In genomic region chr4:1469596-1470392, GRCh38 we compare ENCODE assay signal across 24 cellular contexts.
DNase-seq lines count a peak whose midpoint lies in the region; ATAC-seq, FAIRE-seq and TF ChIP-seq lines count a peak whose summit lies in the region.
"Had no signal": no experiment of that assay in that cellular context is flagged by ENCODE, and none has a peak within 500 bp of the region (broad histone marks: within the 10 kb centered on the region; RNA-seq: fewer than 3 reads in every experiment).

No MANE protein-coding gene starts in this region.

- intact Hi-C loops in left cardiac atrium (cut with DNase I) (no loop called here), left ventricle myocardium superior (cut with micrococcal nuclease) (no loop called here), kidney (cut with DNase I) (no loop called here)
- intact Hi-C loops in activated T-helper 2 cell treated with anti-CD3 and anti-CD28 coated beads, Interferon-gamma antibody, Interleukin-2, Interleukin-4, amounts not matched to agents 10 μg/mL and 5 μg/mL and 100 μg/mL, durations not matched to agents 14 hours and 24 hours and 36 hours (cut with micrococcal nuclease): no loop called here

- ATAC-seq in left cardiac atrium (no peak), left ventricle myocardium superior (no peak), T-helper 17 cell (no peak), GM19023 (IDR thresholded peaks at IDR 0.05; ENCODE audit: unreplicated experiment) (no peak)
- ATAC-seq: gastrocnemius medialis; K562; stimulated activated memory B cell treated with anti-CD40 and anti-IgM and Interleukin-4, amounts not matched to agents 10 μg/mL and 1 μg/mL and 100 μg/mL, for 72 hours had no signal

- H3K4me1 ChIP-seq in kidney (ENCODE audit: control insufficient read depth in 1 of 2, insufficient read depth in 1 of 2, low read depth in 1 of 2, low read length in 2 of 2): no peaks in the 10 kb centered on the region
- H3K4me1 ChIP-seq: gastrocnemius medialis had no signal

- H3K27ac Mint-ChIP-seq in T-helper 17 cell: no peak overlapping the region
- H3K27ac Mint-ChIP-seq in activated T-helper 2 cell treated with anti-CD3 and anti-CD28 coated beads, Interferon-gamma antibody, Interleukin-2, Interleukin-4, amounts not matched to agents 10 μg/mL and 5 μg/mL and 100 μg/mL, durations not matched to agents 14 hours and 24 hours and 36 hours: no peak overlapping the region
- H3K27ac Mint-ChIP-seq: CD4-positive, alpha-beta memory T cell; nephron; stimulated activated memory B cell treated with anti-CD40 and anti-IgM and Interleukin-4, amounts not matched to agents 10 μg/mL and 1 μg/mL and 100 μg/mL, for 72 hours had no signal

- no peaks in the 10 kb centered on the region for H3K4me1 Mint-ChIP-seq in T-helper 17 cell
- no peaks in the 10 kb centered on the region for H3K4me1 Mint-ChIP-seq in activated T-helper 2 cell treated with anti-CD3 and anti-CD28 coated beads, Interferon-gamma antibody, Interleukin-2, Interleukin-4, amounts not matched to agents 10 μg/mL and 5 μg/mL and 100 μg/mL, durations not matched to agents 14 hours and 24 hours and 36 hours (ENCODE audit: low read depth)
- H3K4me1 Mint-ChIP-seq: CD4-positive, alpha-beta memory T cell; nephron; stimulated activated memory B cell treated with anti-CD40 and anti-IgM and Interleukin-4, amounts not matched to agents 10 μg/mL and 1 μg/mL and 100 μg/mL, for 72 hours had no signal

- H3K36me3 Mint-ChIP-seq in T-helper 17 cell (ENCODE audit: low read depth): no peaks in the 10 kb centered on the region
- no peaks in the 10 kb centered on the region for H3K36me3 Mint-ChIP-seq in activated T-helper 2 cell treated with anti-CD3 and anti-CD28 coated beads, Interferon-gamma antibody, Interleukin-2, Interleukin-4, amounts not matched to agents 10 μg/mL and 5 μg/mL and 100 μg/mL, durations not matched to agents 14 hours and 24 hours and 36 hours (ENCODE audit: low read depth)
- H3K36me3 Mint-ChIP-seq: CD4-positive, alpha-beta memory T cell; stimulated activated memory B cell treated with anti-CD40 and anti-IgM and Interleukin-4, amounts not matched to agents 10 μg/mL and 1 μg/mL and 100 μg/mL, for 72 hours had no signal

- H3K9me3 Mint-ChIP-seq in activated T-helper 2 cell treated with anti-CD3 and anti-CD28 coated beads, Interferon-gamma antibody, Interleukin-2, Interleukin-4, amounts not matched to agents 10 μg/mL and 5 μg/mL and 100 μg/mL, durations not matched to agents 14 hours and 24 hours and 36 hours: peaks cover 12% of the 10 kb centered on the region

- TF ChIP-seq CTCF in kidney (IDR thresholded peaks at IDR 0.05; ENCODE audit: borderline replicate concordance, extremely low read depth, insufficient read depth): no peak

- H3K9ac ChIP-seq in kidney (ENCODE audit: low read length in 2 of 2): no peak overlapping the region
- H3K9ac ChIP-seq: GM23248 had no signal

- no peaks in the 10 kb centered on the region for H3K9me3 ChIP-seq in T-helper 17 cell (ENCODE audit: control insufficient read depth, low read length, poor library complexity, severe bottlenecking)
- peaks cover 0 to 3% of the 10 kb centered on the region in 2 donors for H3K9me3 ChIP-seq in kidney (ENCODE audit: control insufficient read depth in 1 of 2, low read length in 2 of 2)
- H3K9me3 ChIP-seq: gastrocnemius medialis, thoracic aorta had no signal

- H3K27me3 Mint-ChIP-seq in T-helper 17 cell: peaks cover 4% of the 10 kb centered on the region
- no peaks in the 10 kb centered on the region for H3K27me3 Mint-ChIP-seq in activated T-helper 2 cell treated with anti-CD3 and anti-CD28 coated beads, Interferon-gamma antibody, Interleukin-2, Interleukin-4, amounts not matched to agents 10 μg/mL and 5 μg/mL and 100 μg/mL, durations not matched to agents 14 hours and 24 hours and 36 hours (ENCODE audit: low read depth)

- H3K36me3 ChIP-seq in kidney (ENCODE audit: control insufficient read depth in 1 of 2, insufficient read depth in 2 of 2, low read length in 2 of 2): no peaks in the 10 kb centered on the region
- H3K36me3 ChIP-seq: gastrocnemius medialis, thoracic aorta had no signal

- H3K27ac ChIP-seq in kidney (ENCODE audit: low read depth in 2 of 2, low read length in 2 of 2): no peak overlapping the region
- H3K27ac ChIP-seq: gastrocnemius medialis, GM23248, thoracic aorta had no signal

- no peak overlapping the region for H3K4me3 ChIP-seq in kidney (ENCODE audit: low read length in 2 of 2)
- H3K4me3 ChIP-seq: gastrocnemius medialis, GM23248, K562, thoracic aorta had no signal

- DNase-seq in left cardiac atrium: peak; percentile 10
- no peak for DNase-seq in left ventricle myocardium superior
- DNase-seq in T-helper 17 cell: peak in 2 of 3 donors; percentile 6
- peak; percentile 69 for DNase-seq in kidney
- DNase-seq in SW 1271 (lab: John Stamatoyannopoulos, UW): no peak
- no peak for DNase-seq in activated T-helper 2 cell treated with anti-CD3 and anti-CD28 coated beads, Interferon-gamma antibody, Interleukin-2, Interleukin-4, amounts not matched to agents 10 μg/mL and 5 μg/mL and 100 μg/mL, durations not matched to agents 14 hours and 24 hours and 36 hours (ENCODE audit: low spot score)
- DNase-seq in HCEC 1CT: no peak
- DNase-seq: activated CD4-positive, alpha-beta T cell treated with anti-CD3 and anti-CD28 coated beads, Interleukin-2, amount 50 U/mL, for 1 hour; activated CD8-positive, alpha-beta memory T cell treated with anti-CD3 and anti-CD28 coated beads, Interleukin-2, amount 50 U/mL, for 4 hours; activated gamma-delta T cell treated with Interleukin-2 at 50 U/mL for 16 hours; caudate nucleus; CD4-positive, alpha-beta memory T cell; erythroblast; gastrocnemius medialis; GM23248; MV-4-11; NCI-H187; NCI-H2227 treated with DMSO at 0.1 percent for 48 hours had no signal

- no peak overlapping the region for H3K4me3 Mint-ChIP-seq in T-helper 17 cell
- no peak overlapping the region for H3K4me3 Mint-ChIP-seq in activated T-helper 2 cell treated with anti-CD3 and anti-CD28 coated beads, Interferon-gamma antibody, Interleukin-2, Interleukin-4, amounts not matched to agents 10 μg/mL and 5 μg/mL and 100 μg/mL, durations not matched to agents 14 hours and 24 hours and 36 hours (ENCODE audit: low read depth)
- H3K4me3 Mint-ChIP-seq: CD4-positive, alpha-beta memory T cell; nephron; stimulated activated memory B cell treated with anti-CD40 and anti-IgM and Interleukin-4, amounts not matched to agents 10 μg/mL and 1 μg/mL and 100 μg/mL, for 72 hours had no signal

- FAIRE-seq in kidney (lab: Jason Lieb, UNC): no peak
- FAIRE-seq: GM19239, K562 had no signal

Comparison
In these comparisons a context has a peak if more than half of its experiments do, and no peak if none do; other contexts are left out.
1. DNase-seq: peak in left cardiac atrium (single experiment), T-helper 17 cell (2 of 3) and kidney (single experiment); none in left ventricle myocardium superior (single experiment), SW 1271 (0 of 2), activated T-helper 2 cell treated with anti-CD3 and anti-CD28 coated beads, Interferon-gamma antibody, Interleukin-2, Interleukin-4, amounts not matched to agents 10 μg/mL and 5 μg/mL and 100 μg/mL, durations not matched to agents 14 hours and 24 hours and 36 hours (single experiment) and HCEC 1CT (single experiment).